In the genomic region with DNA sequence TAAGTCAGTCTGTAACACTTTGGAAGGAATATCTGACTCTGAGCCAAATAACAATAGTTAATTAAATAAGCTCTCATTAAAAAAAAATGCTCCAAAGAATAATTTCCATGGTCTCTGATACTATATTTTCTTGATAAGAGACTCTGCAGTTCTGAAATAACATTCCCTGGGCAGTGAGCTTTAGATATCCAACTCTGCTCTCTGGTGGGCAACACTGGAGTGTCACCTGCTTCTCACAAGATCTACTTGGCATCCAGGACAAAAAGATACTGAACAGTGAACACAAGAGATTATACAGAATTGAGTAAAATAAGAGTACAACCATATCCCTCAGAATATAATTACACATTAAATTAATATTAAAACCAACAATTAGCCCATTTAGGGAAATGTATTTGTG, we compare ENCODE assay signal across 8 cellular contexts. TPM values are rescaled to one million over a fixed set of nuclear protein-coding genes. Genes with fewer than 3 reads are reported as not detected.
DNase-seq lines count a peak whose midpoint lies in the region; ATAC-seq and TF ChIP-seq lines count a peak whose summit lies in the region.

No MANE protein-coding gene starts in this region.

- H3K27me3 ChIP-seq in gastrocnemius medialis = no peaks in the 10 kb centered on the region

- H3K4me1 ChIP-seq in gastrocnemius medialis = no peaks in the 10 kb centered on the region

- ATAC-seq in gastrocnemius medialis = peak in 1 of 2 donors; percentile 51
- no peak for ATAC-seq in HG03442 (IDR thresholded peaks at IDR 0.05; ENCODE audit: unreplicated experiment)

- peaks cover 0 to 48% of the 10 kb centered on the region in 2 donors for H3K36me3 ChIP-seq in gastrocnemius medialis

- no peaks in the 10 kb centered on the region for H3K9me3 ChIP-seq in gastrocnemius medialis

- peak; percentile 68 for TF ChIP-seq CTCF in fibroblast of the aortic adventitia (IDR thresholded peaks at IDR 0.05; ENCODE audit: insufficient read depth, low read length)
- peak in 3 of 5 experiments; percentile 26 to 50 (median 42) for TF ChIP-seq CTCF in gastrocnemius medialis (IDR thresholded peaks at IDR 0.05 in 4 of 5, conservative IDR thresholded peaks at IDR 0.05 in 1 of 5)

- in situ Hi-C loops in gastrocnemius medialis (cut with MboI; ENCODE audit: low sequenced_read_pairs in 4 of 4) = loop anchor here (5.0 to 25.0 kb wide), 4 partner anchors 151 to 173 kb away; partner anchors contain the start of gene NSRP1 (in 1 of the 4)

- H3K27ac ChIP-seq in gastrocnemius medialis = no peak overlapping the region

- intact Hi-C loops in gastrocnemius medialis (cut with DNase I; ENCODE audit: low total_unique reads) = loop anchor here (1.0 to 2.0 kb wide), 2 partner anchors 153 to 174 kb away; no protein-coding TSS in a partner anchor

- H3K4me3 ChIP-seq in fibroblast of the aortic adventitia (ENCODE audit: low read depth, low read length) = no peak overlapping the region
- no peak overlapping the region for H3K4me3 ChIP-seq in gastrocnemius medialis

- DNase-seq in NOMO-1 treated with DMSO at 0.1 percent for 48 hours (lab: John Stamatoyannopoulos, UW; ENCODE audit: unreplicated experiment) = peak; percentile 41
- DNase-seq in NOMO-1 treated with dmso at 0.1 percent for 144 hours (lab: John Stamatoyannopoulos, UW; ENCODE audit: unreplicated experiment) = no peak
- peak; percentile 67 for DNase-seq in OCI-M1 (lab: John Stamatoyannopoulos, UW)
- peak; percentile 86 for DNase-seq in fibroblast of the aortic adventitia (ENCODE audit: low read depth)
- no peak for DNase-seq in gastrocnemius medialis
- no peak for DNase-seq in UCSD-AML1 (lab: John Stamatoyannopoulos, UW; ENCODE audit: unreplicated experiment)
- no peak for DNase-seq in DMS153 treated with DMSO at 0.1 percent for 48 hours (lab: John Stamatoyannopoulos, UW; ENCODE audit: unreplicated experiment)

- no peak for TF ChIP-seq POLR2A in gastrocnemius medialis (IDR thresholded peaks at IDR 0.05)

RNA-seq across cellular contexts. Expression of gene BLMH, which starts 13.7 kb away (rescaled TPM):
- total RNA-seq in fibroblast of the aortic adventitia (ENCODE audit: low replicate concordance) = 30.5 and 35.9 TPM in 2 replicates
- 10 to 100 TPM in 3 of 4 donors, 1 to 10 TPM in 1; 7.4 to 17.7 (median 16.7) TPM for total RNA-seq in gastrocnemius medialis

RNA-seq across cellular contexts. Expression of gene SLC6A4, which starts 42.5 kb away (rescaled TPM):
- total RNA-seq in fibroblast of the aortic adventitia (ENCODE audit: low replicate concordance) (0.41 and 23.8 TPM in 2 replicates), gastrocnemius medialis (under 1 TPM in 2 of 4 donors, not detected in 2; 0.35 to 0.46 TPM)

RNA-seq across cellular contexts. Expression of gene TMIGD1, which starts 55.8 kb away (rescaled TPM):
- total RNA-seq in fibroblast of the aortic adventitia (ENCODE audit: low replicate concordance) = not detected in 2 replicates
- total RNA-seq in gastrocnemius medialis = under 1 TPM in 1 of 4 donors, not detected in 3; 0.68 TPM

Comparison
In these comparisons a context has a peak if more than half of its experiments do, and no peak if none do; other contexts are left out.
1. DNase-seq: peak in NOMO-1 treated with DMSO at 0.1 percent for 48 hours (single experiment), OCI-M1 (single experiment) and fibroblast of the aortic adventitia (single experiment); none in NOMO-1 treated with dmso at 0.1 percent for 144 hours (single experiment), gastrocnemius medialis (0 of 2), UCSD-AML1 (single experiment) and DMS153 treated with DMSO at 0.1 percent for 48 hours (single experiment).